In genomic region chr6:130825772-130826441, GRCh38 we compare ENCODE assay signal across 27 cellular contexts. TPM values are rescaled to one million over a fixed set of nuclear protein-coding genes. Genes with fewer than 3 reads are reported as not detected.
A peak's percentile ranks its signal among the peaks of the same experiment; 100 is the strongest.
DNase-seq lines count a peak whose midpoint lies in the region; ATAC-seq, FAIRE-seq and TF ChIP-seq lines count a peak whose summit lies in the region.
"Had no signal": no experiment of that assay in that cellular context is flagged by ENCODE, and none has a peak within 500 bp of the region (broad histone marks: within the 10 kb centered on the region; RNA-seq: fewer than 3 reads in every experiment).

No MANE protein-coding gene starts in this region.

- H3K36me3 ChIP-seq in H1 (ENCODE audit: control insufficient read depth in 2 of 4, insufficient read depth in 4 of 4, low read length in 3 of 4) (no peaks in the 10 kb centered on the region), thyroid gland (no peaks in the 10 kb centered on the region)
- H3K36me3 ChIP-seq: BE2C, ovary, Peyer's patch had no signal

- no peaks in the 10 kb centered on the region for H4K20me1 ChIP-seq in H1 (replicated peaks in 1 of 2; ENCODE audit: control insufficient read depth in 1 of 2, insufficient read depth in 2 of 2, low read length in 2 of 2)

- no peak overlapping the region for H3K4ac ChIP-seq in H1 (replicated peaks; ENCODE audit: insufficient read length, low read depth, low read length)

- no peak overlapping the region for H3K9ac ChIP-seq in H1 (replicated peaks in 1 of 4; ENCODE audit: extremely low read depth in 1 of 4, low read depth in 3 of 4, low read length in 3 of 4)

- H3K4me3 ChIP-seq in Jurkat, Clone E6-1 (ENCODE audit: low read length): no peak overlapping the region
- peak overlapping the region in 1 of 4 experiments; percentile 30; a peak in 1 of 8 replicates for H3K4me3 ChIP-seq in H1 (ENCODE audit: extremely low read depth in 1 of 4, insufficient read depth in 2 of 4, low read depth in 3 of 4, low read length in 4 of 4)
- H3K4me3 ChIP-seq in thyroid gland (replicated peaks in 1 of 3): no peak overlapping the region
- H3K4me3 ChIP-seq: A549, ovary, Peyer's patch had no signal

- H3K79me2 ChIP-seq in H1 (ENCODE audit: control insufficient read depth in 1 of 2, insufficient read depth in 2 of 2, low read length in 2 of 2): no peaks in the 10 kb centered on the region

- CTCF ChIA-PET in H1 (lab: Charles Lee; ENCODE audit: partially characterized antibody): interaction anchor here (1.0 to 2.1 kb wide), 2 partner anchors 17 to 47 kb away, joined by 3 to 5 read pairs; no protein-coding TSS in a partner anchor

- H3K27me3 Mint-ChIP-seq in activated naive CD8-positive, alpha-beta T cell treated with anti-CD3 and anti-CD28 coated beads, Interleukin-2, amount 10 ng/mL, durations not matched to agents 7 days and 5 days: peaks cover 2% of the 10 kb centered on the region
- H3K27me3 Mint-ChIP-seq in activated naive CD8-positive, alpha-beta T cell treated with anti-CD3 and anti-CD28 coated beads for 36 hours: no peaks in the 10 kb centered on the region
- H3K27me3 Mint-ChIP-seq: activated CD8-positive, alpha-beta T cell treated with anti-CD3 and anti-CD28 coated beads for 36 hours had no signal

- 44% methylated on average over 3 of the region's 3 CpGs; no CpG with 5 or more reads in 1 of the 2 experiments for WGBS in H1 (ENCODE audit: extremely low coverage in 1 of 2, insufficient coverage in 1 of 2, insufficient read length in 1 of 2, insufficient replicate concordance in 2 of 2, low coverage in 1 of 2, low lambda C conversion rate in 2 of 2, missing lambda C conversion rate in 1 of 2), 2 experiments
- WGBS in thyroid gland, 2 donors: 80 to 83% methylated on average over 3 of the region's 3 CpGs

- peak overlapping the region; percentile 26 for H3K27ac Mint-ChIP-seq in activated naive CD8-positive, alpha-beta T cell treated with anti-CD3 and anti-CD28 coated beads, Interleukin-2, amount 10 ng/mL, durations not matched to agents 7 days and 5 days
- no peak overlapping the region for H3K27ac Mint-ChIP-seq in activated naive CD8-positive, alpha-beta T cell treated with anti-CD3 and anti-CD28 coated beads for 36 hours
- H3K27ac Mint-ChIP-seq: activated CD8-positive, alpha-beta T cell treated with anti-CD3 and anti-CD28 coated beads for 36 hours; activated naive CD4-positive, alpha-beta T cell treated with anti-CD3 and anti-CD28 coated beads for 36 hours; mesothelial cell of epicardium; natural killer cell had no signal

- H3K9me3 Mint-ChIP-seq in activated naive CD8-positive, alpha-beta T cell treated with anti-CD3 and anti-CD28 coated beads, Interleukin-2, amount 10 ng/mL, durations not matched to agents 7 days and 5 days: no peaks in the 10 kb centered on the region
- no peaks in the 10 kb centered on the region for H3K9me3 Mint-ChIP-seq in activated naive CD8-positive, alpha-beta T cell treated with anti-CD3 and anti-CD28 coated beads for 36 hours
- H3K9me3 Mint-ChIP-seq: activated CD8-positive, alpha-beta T cell treated with anti-CD3 and anti-CD28 coated beads for 36 hours; activated naive CD4-positive, alpha-beta T cell treated with anti-CD3 and anti-CD28 coated beads for 36 hours; natural killer cell had no signal

- H3K23me2 ChIP-seq in H1 (ENCODE audit: low read depth, low read length): no peaks in the 10 kb centered on the region

- no peak for TF ChIP-seq EP300 in H1 (IDR thresholded peaks at IDR 0.05; ENCODE audit: borderline replicate concordance in 1 of 2, low read depth in 2 of 2, low read length in 2 of 2)

- H4K8ac ChIP-seq in H1 (ENCODE audit: extremely low read depth, insufficient read depth, low read length): no peak overlapping the region

- H3K4me2 ChIP-seq in H1 (ENCODE audit: insufficient read depth in 1 of 2, low read depth in 2 of 2, low read length in 2 of 2): peak overlapping the region in 1 of 2 experiments; percentile 43; a peak in 2 of 4 replicates
- H3K4me2 ChIP-seq: A549 had no signal

- H2BK15ac ChIP-seq in H1 (ENCODE audit: low read length): no peak overlapping the region

- H3K9me3 ChIP-seq in H1 (ENCODE audit: insufficient read depth in 2 of 2, low read depth in 1 of 2, low read length in 1 of 2) (no peaks in the 10 kb centered on the region), thyroid gland (no peaks in the 10 kb centered on the region)
- H3K9me3 ChIP-seq: A549, BE2C, ovary, Peyer's patch had no signal

- TF ChIP-seq RAD21 in H1 (IDR thresholded peaks at IDR 0.05 in 1 of 2, conservative IDR thresholded peaks at IDR 0.05 in 1 of 2; ENCODE audit: low read depth in 2 of 2, low read length in 2 of 2): peak; percentile 53 to 62

- TF ChIP-seq CTCF in H1 (IDR thresholded peaks at IDR 0.05; ENCODE audit: control extremely low read depth in 1 of 3, insufficient read depth in 1 of 3, low read depth in 1 of 3, low read length in 3 of 3) (peak; percentile 29 to 54 (median 42); a peak in 3 of 4 replicates), thyroid gland (IDR thresholded peaks at IDR 0.05) (no peak)

- H3K79me1 ChIP-seq in H1 (ENCODE audit: low read depth, low read length): no peaks in the 10 kb centered on the region

- no peak overlapping the region for H3K18ac ChIP-seq in H1 (ENCODE audit: extremely low read depth, low read length)

- H2BK5ac ChIP-seq in H1 (ENCODE audit: low read depth, low read length): no peak overlapping the region

- no peaks in the 10 kb centered on the region for H3K36me3 Mint-ChIP-seq in activated naive CD8-positive, alpha-beta T cell treated with anti-CD3 and anti-CD28 coated beads, Interleukin-2, amount 10 ng/mL, durations not matched to agents 7 days and 5 days
- H3K36me3 Mint-ChIP-seq in activated naive CD8-positive, alpha-beta T cell treated with anti-CD3 and anti-CD28 coated beads for 36 hours: no peaks in the 10 kb centered on the region
- H3K36me3 Mint-ChIP-seq: mesothelial cell of epicardium, natural killer cell had no signal

- ATAC-seq in activated naive CD8-positive, alpha-beta T cell treated with anti-CD3 and anti-CD28 coated beads, Interleukin-2, amount 10 ng/mL, durations not matched to agents 7 days and 5 days (ENCODE audit: low read depth): peak; percentile 82
- no peak for ATAC-seq in GM21423 (IDR thresholded peaks at IDR 0.05; ENCODE audit: unreplicated experiment)
- ATAC-seq: A549; activated CD8-positive, alpha-beta T cell treated with anti-CD3 and anti-CD28 coated beads for 36 hours; right cardiac atrium had no signal

- no peak overlapping the region for H3K56ac ChIP-seq in H1 (replicated peaks; ENCODE audit: insufficient read length, low read depth, low read length)

- no peak overlapping the region for H2AFZ ChIP-seq in H1 (ENCODE audit: low read length)

- H2AK5ac ChIP-seq in H1 (ENCODE audit: low read depth, low read length): no peak overlapping the region

- H3K14ac ChIP-seq in H1 (ENCODE audit: insufficient read length): no peak overlapping the region

- H3K27me3 ChIP-seq in H1 (replicated peaks in 1 of 4; ENCODE audit: control insufficient read depth in 3 of 4, extremely low read depth in 1 of 4, insufficient read depth in 3 of 4, low read length in 3 of 4) (no peaks in the 10 kb centered on the region), thyroid gland (no peaks in the 10 kb centered on the region)
- H3K27me3 ChIP-seq: BE2C, ovary, Peyer's patch had no signal

- H4K91ac ChIP-seq in H1 (replicated peaks; ENCODE audit: insufficient read length, low read length): no peak overlapping the region

- no peak for TF ChIP-seq POLR2A in H1 (IDR thresholded peaks at IDR 0.05; ENCODE audit: control extremely low read depth in 1 of 2, low read depth in 2 of 2, low read length in 2 of 2)
- TF ChIP-seq POLR2A in thyroid gland (IDR thresholded peaks at IDR 0.05): no peak

- H3K4me3 Mint-ChIP-seq in activated naive CD8-positive, alpha-beta T cell treated with anti-CD3 and anti-CD28 coated beads, Interleukin-2, amount 10 ng/mL, durations not matched to agents 7 days and 5 days: no peak overlapping the region
- H3K4me3 Mint-ChIP-seq in activated naive CD8-positive, alpha-beta T cell treated with anti-CD3 and anti-CD28 coated beads for 36 hours: no peak overlapping the region
- H3K4me3 Mint-ChIP-seq: activated CD8-positive, alpha-beta T cell treated with anti-CD3 and anti-CD28 coated beads for 36 hours; activated naive CD4-positive, alpha-beta T cell treated with anti-CD3 and anti-CD28 coated beads for 36 hours; mesothelial cell of epicardium; natural killer cell had no signal

- H2BK120ac ChIP-seq in H1 (replicated peaks; ENCODE audit: low read depth, low read length): no peak overlapping the region

- H3K27ac ChIP-seq in H1 (ENCODE audit: low read depth, low read length): no peak overlapping the region
- H3K27ac ChIP-seq in thyroid gland: no peak overlapping the region
- H3K27ac ChIP-seq: A549, ovary, Peyer's patch had no signal

- H2BK12ac ChIP-seq in H1 (ENCODE audit: low read depth, low read length): no peak overlapping the region

- POLR2A ChIA-PET in activated naive CD8-positive, alpha-beta T cell treated with anti-CD3 and anti-CD28 coated beads, Interleukin-2, amount 10 ng/mL, durations not matched to agents 7 days and 5 days (lab: Charles Lee): no interaction called here
- POLR2A ChIA-PET in H1 (lab: Charles Lee; ENCODE audit: partially characterized antibody): no interaction called here

- H2BK20ac ChIP-seq in H1 (ENCODE audit: low read length): no peak overlapping the region

- intact Hi-C loops in thyroid gland (cut with DNase I): no loop called here

- H3K23ac ChIP-seq in H1 (ENCODE audit: insufficient read length): no peak overlapping the region

- H3K4me1 ChIP-seq in H1 (replicated peaks in 1 of 4; ENCODE audit: control insufficient read depth in 3 of 4, insufficient read depth in 4 of 4, low read length in 3 of 4) (peaks cover 0 to 8% (median 3%) of the 10 kb centered on the region in 4 experiments; a peak in 4 of 7 replicates), thyroid gland (no peaks in the 10 kb centered on the region)
- H3K4me1 ChIP-seq: A549, BE2C, Peyer's patch had no signal

- no peaks in the 10 kb centered on the region for H3K4me1 Mint-ChIP-seq in activated naive CD8-positive, alpha-beta T cell treated with anti-CD3 and anti-CD28 coated beads, Interleukin-2, amount 10 ng/mL, durations not matched to agents 7 days and 5 days
- peaks cover 3% of the 10 kb centered on the region for H3K4me1 Mint-ChIP-seq in activated naive CD8-positive, alpha-beta T cell treated with anti-CD3 and anti-CD28 coated beads for 36 hours

- no peak for DNase-seq in activated naive CD8-positive, alpha-beta T cell treated with anti-CD3 and anti-CD28 coated beads, Interleukin-2, amount 10 ng/mL, durations not matched to agents 7 days and 5 days
- DNase-seq in activated naive CD8-positive, alpha-beta T cell treated with anti-CD3 and anti-CD28 coated beads for 36 hours: no peak
- peak; percentile 12 for DNase-seq in Jurkat, Clone E6-1 (ENCODE audit: low read depth, low spot score)
- DNase-seq in H1 (ENCODE audit: low read depth in 1 of 2, low spot score in 2 of 2) (peak; percentile 53 to 56), LoVo (ENCODE audit: low spot score) (no peak), NCI-H1092 treated with DMSO at 0.1 percent for 48 hours (lab: John Stamatoyannopoulos, UW) (no peak), thyroid gland (no peak)
- DNase-seq: activated CD8-positive, alpha-beta T cell treated with anti-CD3 and anti-CD28 coated beads for 36 hours; activated naive CD4-positive, alpha-beta T cell treated with anti-CD3 and anti-CD28 coated beads for 36 hours; aorta; BE2C; caudate nucleus; MM.1S; natural killer cell; NCI-H187; NCI-H2227 treated with DMSO at 0.1 percent for 48 hours; ovary; Peyer's patch; stimulated activated CD4-positive, alpha-beta T cell treated with anti-CD3 and anti-CD28 coated beads, Interleukin-12 subunit alpha, Interleukin-12 subunit beta, amount 100 ng/mL, for 4 hours had no signal

- peak; percentile 42 for FAIRE-seq in H1 (lab: Jason Lieb, UNC)
- FAIRE-seq: A549, frontal cortex had no signal

- H4K5ac ChIP-seq in H1 (ENCODE audit: insufficient read length, low read depth, low read length): no peak overlapping the region

RNA-seq across cellular contexts. Expression of gene SMLR1, which starts 1.3 kb away (rescaled TPM):
- not detected for total RNA-seq in activated naive CD8-positive, alpha-beta T cell treated with anti-CD3 and anti-CD28 coated beads, Interleukin-2, amount 10 ng/mL, durations not matched to agents 7 days and 5 days
- total RNA-seq in activated naive CD8-positive, alpha-beta T cell treated with anti-CD3 and anti-CD28 coated beads for 36 hours: not detected
- not detected for polyA plus RNA-seq in Jurkat, Clone E6-1 (2012; ENCODE audit: insufficient read depth, insufficient read length)
- not detected in 2 replicates for total RNA-seq in H1 (2021; fragmentation: NEBNext Ultra II Directional; extraction: Animal tissue kit (Norgen Biotek cat#: 25700))
- polyA plus RNA-seq in H1 (2011; rRNA removed): not detected in 2 replicates
- polyA plus RNA-seq in H1 (2011; cell fraction: cytosol; rRNA removed): not detected
- not detected for polyA plus RNA-seq in H1 (2011; cell fraction: nucleus; rRNA removed)
- not detected in 4 replicates for polyA plus RNA-seq in H1 (2012, experiment 1 of 2)
- polyA plus RNA-seq in H1 (2012, experiment 2 of 2): not detected
- polyA plus RNA-seq in H1 (2013, experiment 1 of 2): not detected
- polyA plus RNA-seq in H1 (2013, experiment 2 of 2): not detected
- not detected in 2 replicates for polyA minus RNA-seq in H1 (2011; rRNA and poly(A)+ RNA removed)
- polyA minus RNA-seq in H1 (2011; cell fraction: cytosol; rRNA and poly(A)+ RNA removed): not detected
- not detected for polyA minus RNA-seq in H1 (2011; cell fraction: nucleus; rRNA and poly(A)+ RNA removed)
- total RNA-seq in thyroid gland: not detected
- total RNA-seq: activated CD8-positive, alpha-beta T cell treated with anti-CD3 and anti-CD28 coated beads for 36 hours; activated naive CD4-positive, alpha-beta T cell treated with anti-CD3 and anti-CD28 coated beads for 36 hours; aorta; Daoy; frontal cortex; mesothelial cell of epicardium; natural killer cell; right cardiac atrium; ureter had no signal
- polyA plus RNA-seq: esophagus, right cardiac atrium had no signal

Comparison
In these comparisons a context has a peak if more than half of its experiments do, and no peak if none do; other contexts are left out.
1. DNase-seq: peak in Jurkat, Clone E6-1 (single experiment) and H1 (2 of 2); none in activated naive CD8-positive, alpha-beta T cell treated with anti-CD3 and anti-CD28 coated beads, Interleukin-2, amount 10 ng/mL, durations not matched to agents 7 days and 5 days (single experiment), activated naive CD8-positive, alpha-beta T cell treated with anti-CD3 and anti-CD28 coated beads for 36 hours (single experiment), LoVo (single experiment), NCI-H1092 treated with DMSO at 0.1 percent for 48 hours (single experiment) and thyroid gland (0 of 2).
2. CTCF ChIP-seq: peak in H1 (3 of 3); none in thyroid gland (0 of 6).